In the genomic region with DNA sequence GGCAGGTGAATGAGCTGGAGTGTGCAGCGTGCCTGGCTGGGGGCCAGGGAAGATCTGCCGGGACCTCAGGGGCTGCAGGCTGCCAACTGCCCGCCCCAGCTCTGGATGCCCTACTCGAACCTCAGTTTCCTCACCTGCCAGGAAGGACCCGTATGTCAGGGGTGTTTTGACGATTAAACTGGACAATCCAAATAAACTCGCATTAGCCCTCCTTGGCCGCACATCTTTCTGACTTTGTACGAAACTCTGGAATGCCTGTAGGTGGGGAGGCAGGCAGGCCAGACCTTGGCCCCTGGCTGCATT, we compare ENCODE assay signal across 10 cellular contexts. TPM values are rescaled to one million over a fixed set of nuclear protein-coding genes. Genes with fewer than 3 reads are reported as not detected.
DNase-seq lines count a peak whose midpoint lies in the region; ATAC-seq, FAIRE-seq and TF ChIP-seq lines count a peak whose summit lies in the region.
"Had no signal": no experiment of that assay in that cellular context is flagged by ENCODE, and none has a peak within 500 bp of the region (broad histone marks: within the 10 kb centered on the region; RNA-seq: fewer than 3 reads in every experiment).

No MANE protein-coding gene starts in this region.

- no peak for DNase-seq in CD4-positive, CD25-positive, alpha-beta regulatory T cell
- no peak for DNase-seq in Panc1 (ENCODE audit: low read depth, low spot score)
- DNase-seq in left ventricle myocardium superior, result peak; percentile 54
- DNase-seq in pancreas, result peak in 1 of 6 donors; percentile 26
- no peak for DNase-seq in activated CD4-positive, CD25-positive, alpha-beta regulatory T cell treated with anti-CD3 and anti-CD28 coated beads, Interleukin-2, amount 50 U/mL, for 72 hours
- no peak for DNase-seq in NCI-H2107 treated with DMSO at 0.1 percent for 48 hours (lab: John Stamatoyannopoulos, UW; ENCODE audit: unreplicated experiment)
- DNase-seq in GM12891 (ENCODE audit: insufficient read length, low spot score), result no peak
- no peak for DNase-seq in activated CD4-positive, CD25-positive, alpha-beta regulatory T cell (lab: John Stamatoyannopoulos, UW)
- DNase-seq: activated CD8-positive, alpha-beta memory T cell treated with anti-CD3 and anti-CD28 coated beads, Interleukin-2, amount 10 ng/mL, durations not matched to agents 7 days and 5 days; NCI-H2081 treated with DMSO at 0.1 percent for 48 hours had no signal

- no peak for TF ChIP-seq POLR2A in GM12891 (IDR thresholded peaks at IDR 0.05; ENCODE audit: low read depth, low read length)

- H3K27ac Mint-ChIP-seq in CD4-positive, CD25-positive, alpha-beta regulatory T cell, result peak overlapping the region in 1 of 3 donors; percentile 63
- H3K27ac Mint-ChIP-seq: activated CD8-positive, alpha-beta memory T cell treated with anti-CD3 and anti-CD28 coated beads, Interleukin-2, amount 10 ng/mL, durations not matched to agents 7 days and 5 days had no signal

- intact Hi-C loops in Panc1 (cut with micrococcal nuclease; ENCODE audit: unreplicated experiment), result no loop called here
- intact Hi-C loops in left ventricle myocardium superior (cut with micrococcal nuclease), result no loop called here
- intact Hi-C loops in pancreas (cut with DNase I), result no loop called here

- H3K27ac ChIP-seq in CD4-positive, CD25-positive, alpha-beta regulatory T cell (ENCODE audit: insufficient read depth, low read length, poor library complexity, severe bottlenecking), result no peak overlapping the region
- peak overlapping the region; percentile 79 for H3K27ac ChIP-seq in Panc1 (ENCODE audit: low read length)
- H3K27ac ChIP-seq in pancreas, result peak overlapping the region in 3 of 4 donors; percentile 75 to 77 (median 77)

- TF ChIP-seq CTCF in Panc1 (IDR thresholded peaks at IDR 0.05), result no peak
- no peak for TF ChIP-seq CTCF in pancreas (IDR thresholded peaks at IDR 0.05)

- H3K36me3 ChIP-seq in CD4-positive, CD25-positive, alpha-beta regulatory T cell (ENCODE audit: control insufficient read depth, insufficient read depth, low read length), result no peaks in the 10 kb centered on the region
- no peaks in the 10 kb centered on the region for H3K36me3 ChIP-seq in Panc1 (ENCODE audit: control insufficient read depth, insufficient read depth, low read length)
- no peaks in the 10 kb centered on the region for H3K36me3 ChIP-seq in pancreas

- in situ Hi-C loops in Panc1 (cut with HindIII; ENCODE audit: low pct_unique_long_range_greater_than_20kb, low sequenced_read_pairs), result no loop called here

- peaks cover 20% of the 10 kb centered on the region for H3K4me1 ChIP-seq in CD4-positive, CD25-positive, alpha-beta regulatory T cell (ENCODE audit: control insufficient read depth, insufficient read depth, low read length, poor library complexity, severe bottlenecking)
- H3K4me1 ChIP-seq in Panc1 (ENCODE audit: control insufficient read depth, insufficient read depth, low read length), result peaks cover 21% of the 10 kb centered on the region
- no peaks in the 10 kb centered on the region for H3K4me1 ChIP-seq in pancreas

- peaks cover 0 to 2% (median 0%) of the 10 kb centered on the region in 7 donors for H3K9me3 Mint-ChIP-seq in CD4-positive, CD25-positive, alpha-beta regulatory T cell

- BruUV-seq in Panc1 (replicated peaks; lab: Mats Ljungman, UMichigan), result no TSS peak

- peak overlapping the region; percentile 43 to 75 (median 58) for H3K4me3 Mint-ChIP-seq in CD4-positive, CD25-positive, alpha-beta regulatory T cell
- H3K4me3 Mint-ChIP-seq: activated CD8-positive, alpha-beta memory T cell treated with anti-CD3 and anti-CD28 coated beads, Interleukin-2, amount 10 ng/mL, durations not matched to agents 7 days and 5 days had no signal

- 42 to 51% methylated on average over 9 of the region's 9 CpGs for WGBS in pancreas, 2 donors

- no peaks in the 10 kb centered on the region for H3K9me3 ChIP-seq in CD4-positive, CD25-positive, alpha-beta regulatory T cell (ENCODE audit: control insufficient read depth in 2 of 2, low read length in 2 of 2)
- H3K9me3 ChIP-seq in Panc1 (ENCODE audit: control insufficient read depth, insufficient read depth, low read depth, low read length), result no peaks in the 10 kb centered on the region
- no peaks in the 10 kb centered on the region for H3K9me3 ChIP-seq in pancreas

- ATAC-seq in CD4-positive, CD25-positive, alpha-beta regulatory T cell (ENCODE audit: low read depth in 2 of 2), result no peak
- ATAC-seq in Panc1 (peak; percentile 1; the same call in 1 of the 2 replicates), left ventricle myocardium superior (no peak), pancreas (peak in 1 of 4 donors; percentile 23)
- ATAC-seq: activated CD8-positive, alpha-beta memory T cell treated with anti-CD3 and anti-CD28 coated beads, Interleukin-2, amount 10 ng/mL, durations not matched to agents 7 days and 5 days had no signal

- FAIRE-seq in pancreas (lab: Jason Lieb, UNC) (no peak), GM12891 (lab: Jason Lieb, UNC) (no peak)

- H3K36me3 Mint-ChIP-seq in CD4-positive, CD25-positive, alpha-beta regulatory T cell, result no peaks in the 10 kb centered on the region

- CTCF ChIA-PET in Panc1 (lab: Charles Lee), result no interaction called here

- POLR2A ChIA-PET in Panc1 (lab: Charles Lee), result no interaction called here

- peaks cover 5 to 13% (median 6%) of the 10 kb centered on the region in 4 donors for H3K4me1 Mint-ChIP-seq in CD4-positive, CD25-positive, alpha-beta regulatory T cell

- no peak overlapping the region for H3K4me3 ChIP-seq in CD4-positive, CD25-positive, alpha-beta regulatory T cell (ENCODE audit: low read depth, low read length)
- H3K4me3 ChIP-seq in Panc1 (ENCODE audit: low read depth in 2 of 2, low read length in 2 of 2), result peak overlapping the region; percentile 67 to 72
- peak overlapping the region; percentile 61 to 74 (median 71) for H3K4me3 ChIP-seq in pancreas

- H3K27me3 Mint-ChIP-seq in CD4-positive, CD25-positive, alpha-beta regulatory T cell, result peaks cover 42% of the 10 kb centered on the region

- peaks cover 18% of the 10 kb centered on the region for H3K27me3 ChIP-seq in CD4-positive, CD25-positive, alpha-beta regulatory T cell (ENCODE audit: control insufficient read depth, insufficient read depth, low read length)
- no peaks in the 10 kb centered on the region for H3K27me3 ChIP-seq in Panc1 (ENCODE audit: control insufficient read depth, insufficient read depth, low read length)
- no peaks in the 10 kb centered on the region for H3K27me3 ChIP-seq in pancreas

TF ChIP-seq in GM12891, 5 proteins besides CTCF, POLR2A, EP300 and RAD21:
- TF ChIP-seq POU2F2 (IDR thresholded peaks at IDR 0.05; ENCODE audit: low read depth, low read length) (no peak), TAF1 (IDR thresholded peaks at IDR 0.05; ENCODE audit: low read depth, low read length) (no peak), POLR2AphosphoS5 (IDR thresholded peaks at IDR 0.05; ENCODE audit: low read depth, low read length) (no peak), SPI1 (IDR thresholded peaks at IDR 0.05; ENCODE audit: low read depth, low read length) (no peak), PAX5 (IDR thresholded peaks at IDR 0.05; ENCODE audit: insufficient read depth, low read length, severe bottlenecking) (no peak)
TF ChIP-seq in GM12891: peak in this region for 0.

RNA-seq across cellular contexts. Expression of gene ZNF669, which starts 8.3 kb away (rescaled TPM):
- total RNA-seq in CD4-positive, CD25-positive, alpha-beta regulatory T cell, result 15.7 TPM
- polyA plus RNA-seq in CD4-positive, CD25-positive, alpha-beta regulatory T cell, result 10 to 100 TPM; 10.1 to 24.9 (median 14.8) TPM
- total RNA-seq in Panc1 (2021; ENCODE audit: unreplicated experiment), result 13.9 TPM
- polyA plus RNA-seq in Panc1 (2012; ENCODE audit: insufficient read length), result 6.7 TPM
- total RNA-seq in left ventricle myocardium superior, result 3.7 TPM
- total RNA-seq in pancreas, result 1 to 10 TPM; 2.4 to 5.1 (median 3.4) TPM
- 1 to 10 TPM; 1.7 to 3.1 TPM for polyA plus RNA-seq in pancreas
- polyA plus RNA-seq in GM12891 (2012; ENCODE audit: low read depth, missing spikeins), result 4.3 TPM

RNA-seq across cellular contexts. Expression of gene ZNF670, which starts 33.8 kb away (rescaled TPM):
- 0.37 TPM for total RNA-seq in CD4-positive, CD25-positive, alpha-beta regulatory T cell
- polyA plus RNA-seq in CD4-positive, CD25-positive, alpha-beta regulatory T cell, result 1 to 10 TPM in 1 of 4 donors, under 1 TPM in 3; 0.54 to 1.4 (median 0.80) TPM
- total RNA-seq in Panc1 (2021; ENCODE audit: unreplicated experiment) (6.4 TPM), left ventricle myocardium superior (1.5 TPM), pancreas (1 to 10 TPM in 5 of 6 donors, under 1 TPM in 1; 0.74 to 2.3 (median 1.2) TPM)
- polyA plus RNA-seq in Panc1 (2012; ENCODE audit: insufficient read length), result 2.6 TPM
- polyA plus RNA-seq in pancreas, result 1 to 10 TPM in 1 of 2 donors, under 1 TPM in 1; 0.87 to 1.2 TPM
- polyA plus RNA-seq in GM12891 (2012; ENCODE audit: low read depth, missing spikeins), result 1.7 TPM

RNA-seq across cellular contexts. Expression of gene ZNF124, which starts 59.4 kb away (rescaled TPM):
- 15.0 TPM for total RNA-seq in CD4-positive, CD25-positive, alpha-beta regulatory T cell
- polyA plus RNA-seq in CD4-positive, CD25-positive, alpha-beta regulatory T cell, result 1 to 10 TPM; 4.7 to 8.0 (median 6.9) TPM
- total RNA-seq in Panc1 (2021; ENCODE audit: unreplicated experiment) (18.6 TPM), left ventricle myocardium superior (7.3 TPM), pancreas (10 to 100 TPM in 5 of 6 donors, 1 to 10 TPM in 1; 9.4 to 33.3 (median 18.3) TPM)
- polyA plus RNA-seq in Panc1 (2012; ENCODE audit: insufficient read length), result 4.2 TPM
- polyA plus RNA-seq in pancreas, result 1 to 10 TPM; 1.1 to 2.7 TPM
- polyA plus RNA-seq in GM12891 (2012; ENCODE audit: low read depth, missing spikeins), result 3.4 TPM
